Comparison of ENCODE assay signal across 1 cellular context in the genomic region with DNA sequence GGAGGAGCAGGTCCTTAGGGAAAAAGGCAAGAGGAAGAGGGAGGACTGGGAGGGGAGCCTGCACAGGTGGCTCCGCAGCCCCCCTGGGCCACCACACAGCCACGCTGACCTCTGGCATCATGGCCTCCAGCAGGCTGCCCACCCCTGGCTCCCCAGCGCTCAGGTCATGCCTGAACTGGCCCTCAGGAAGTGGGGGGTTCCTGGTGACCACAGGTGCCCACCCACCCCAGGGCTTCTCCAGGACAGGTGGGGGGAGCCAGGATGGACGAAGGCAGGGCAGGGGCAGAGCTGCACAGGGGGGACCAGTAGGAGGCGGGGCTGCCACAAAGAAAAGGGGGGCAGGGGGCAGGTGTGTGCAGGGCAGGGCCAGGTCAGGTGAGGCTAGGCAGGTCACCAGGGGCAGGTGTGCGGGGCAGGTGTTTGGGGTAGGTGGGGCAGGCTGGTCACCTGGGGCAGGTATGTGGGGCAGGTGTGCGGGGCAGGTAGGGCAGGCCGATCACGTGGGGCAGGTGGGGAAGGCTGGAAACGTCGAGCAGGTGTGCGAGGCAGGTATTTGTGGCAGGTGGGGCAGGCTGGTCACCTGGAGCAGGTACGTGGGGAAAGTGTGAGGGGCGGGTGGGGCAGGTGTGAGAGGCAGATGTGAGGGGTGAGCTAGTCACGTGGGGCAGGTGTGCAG.
TF ChIP-seq lines count a peak whose summit lies in the region.

No MANE protein-coding gene starts in this region.

TF ChIP-seq in K562, 482 proteins besides CTCF, POLR2A, EP300 and RAD21:
- TF ChIP-seq XRCC3 (IDR thresholded peaks at IDR 0.05), result no peak
- peak; percentile 69 for TF ChIP-seq POLR2G (IDR thresholded peaks at IDR 0.05; ENCODE audit: low read depth, low read length)
- TF ChIP-seq HMGN3 (IDR thresholded peaks at IDR 0.05; ENCODE audit: borderline replicate concordance, extremely low read depth, insufficient read length, low read depth, low read length), result peak; percentile 44
- 0 out of 2 replicates have a peak, but pooled peaks have one; percentile 13 for TF ChIP-seq CTBP1 (IDR thresholded peaks at IDR 0.05; ENCODE audit: borderline replicate concordance)
- no peak for TF ChIP-seq CREB1 (IDR thresholded peaks at IDR 0.05)
- TF ChIP-seq CREB1 (CRISPR knock-in tag; IDR thresholded peaks at IDR 0.05), result 0 out of 2 replicates have a peak, but pooled peaks have one; percentile 3
- TF ChIP-seq CBFA2T2 (conservative IDR thresholded peaks at IDR 0.05), result peak; percentile 37
- TF ChIP-seq, protein P1, sequence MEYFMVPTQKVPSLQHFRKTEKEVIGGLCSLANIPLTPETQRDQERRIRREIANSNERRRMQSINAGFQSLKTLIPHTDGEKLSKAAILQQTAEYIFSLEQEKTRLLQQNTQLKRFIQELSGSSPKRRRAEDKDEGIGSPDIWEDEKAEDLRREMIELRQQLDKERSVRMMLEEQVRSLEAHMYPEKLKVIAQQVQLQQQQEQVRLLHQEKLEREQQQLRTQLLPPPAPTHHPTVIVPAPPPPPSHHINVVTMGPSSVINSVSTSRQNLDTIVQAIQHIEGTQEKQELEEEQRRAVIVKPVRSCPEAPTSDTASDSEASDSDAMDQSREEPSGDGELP (CRISPR knock-in tag; IDR thresholded peaks at IDR 0.05; ENCODE audit: borderline replicate concordance), result 0 out of 2 replicates have a peak, but pooled peaks have one; percentile 6
- TF ChIP-seq MYNN (IDR thresholded peaks at IDR 0.05), result no peak
- TF ChIP-seq MYNN (CRISPR knock-in tag; IDR thresholded peaks at IDR 0.05), result no peak
- TF ChIP-seq HDGF (IDR thresholded peaks at IDR 0.05), result 0 out of 2 replicates have a peak, but pooled peaks have one; percentile 64
- TF ChIP-seq ZNF263 (CRISPR knock-in tag; IDR thresholded peaks at IDR 0.05; ENCODE audit: borderline replicate concordance), result peak; percentile 37; the same call in 1 of the 2 replicates
- peak; percentile 77 for TF ChIP-seq RBFOX2 (IDR thresholded peaks at IDR 0.05; ENCODE audit: low read depth, low read length)
- 0 out of 2 replicates have a peak, but pooled peaks have one; percentile 36 for TF ChIP-seq MTA1 (IDR thresholded peaks at IDR 0.05; ENCODE audit: borderline replicate concordance)
- TF ChIP-seq ZEB2 (IDR thresholded peaks at IDR 0.05), result peak; percentile 93
- TF ChIP-seq RBM14 (IDR thresholded peaks at IDR 0.05; ENCODE audit: borderline replicate concordance, insufficient read depth, low read depth, low read length), result 0 out of 2 replicates have a peak, but pooled peaks have one; percentile 57
- no peak for TF ChIP-seq MAFG (tag; conservative IDR thresholded peaks at IDR 0.05)
- TF ChIP-seq SIN3A (IDR thresholded peaks at IDR 0.05; ENCODE audit: borderline replicate concordance in 2 of 2, control insufficient read depth in 1 of 2, low read depth in 2 of 2, low read length in 2 of 2), result 0 out of 4 replicates have a peak, but pooled peaks of 1 of the 2 experiments have one; percentile 9
TF ChIP-seq in K562: peak in this region for 13.
